In the genomic region with DNA sequence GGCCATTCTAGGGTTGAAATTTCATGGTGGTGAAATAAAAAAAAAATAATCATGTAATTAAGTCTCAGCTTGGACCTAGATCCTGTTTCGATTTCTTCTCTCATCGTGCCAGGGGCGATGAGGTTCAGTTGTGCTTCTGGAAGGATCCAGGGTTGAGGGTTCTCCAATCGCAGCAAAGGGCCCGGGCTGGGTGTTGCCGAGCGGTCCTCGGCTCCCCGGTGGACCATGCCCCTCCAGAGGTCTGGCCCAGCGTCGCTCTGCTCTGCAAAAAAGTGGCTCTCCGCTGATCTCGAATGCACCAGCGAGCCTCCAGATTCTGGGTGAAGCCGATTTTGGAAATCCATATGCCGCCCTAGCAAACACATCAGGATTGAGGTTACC, we compare ENCODE assay signal across 13 cellular contexts. TPM values are rescaled to one million over a fixed set of nuclear protein-coding genes. Genes with fewer than 3 reads are reported as not detected.
DNase-seq lines count a peak whose midpoint lies in the region; ATAC-seq and TF ChIP-seq lines count a peak whose summit lies in the region.
"Had no signal": no experiment of that assay in that cellular context is flagged by ENCODE, and none has a peak within 500 bp of the region (broad histone marks: within the 10 kb centered on the region; RNA-seq: fewer than 3 reads in every experiment).

No MANE protein-coding gene starts in this region.

- H3K4me3 ChIP-seq in AG04449 (ENCODE audit: low read depth, low read length): peak overlapping the region; percentile 23
- H3K4me3 ChIP-seq in endodermal cell (ENCODE audit: low read length): no peak overlapping the region
- peak overlapping the region; percentile 12 to 52 for H3K4me3 ChIP-seq in muscle layer of duodenum (ENCODE audit: low read depth in 1 of 2, low read length in 2 of 2)
- H3K4me3 ChIP-seq: SJCRH30 had no signal

- WGBS in endodermal cell (ENCODE audit: insufficient coverage in 1 of 2, insufficient read length in 1 of 2), 2 experiments: 28 to 37% methylated on average over 12 to 16 of the region's 16 CpGs

- DNase-seq in AG04449 (ENCODE audit: low read depth, low spot score): no peak
- DNase-seq in endodermal cell: peak; percentile 63
- DNase-seq in NCI-H1417 (lab: John Stamatoyannopoulos, UW): no peak
- no peak for DNase-seq in NCI-H524 treated with DMSO at 0.1 percent for 48 hours (lab: John Stamatoyannopoulos, UW)
- no peak for DNase-seq in NCI-H1092 (lab: John Stamatoyannopoulos, UW)
- DNase-seq: CD4-positive, CD25-positive, alpha-beta regulatory T cell; SJCRH30 had no signal

- no peaks in the 10 kb centered on the region for H3K36me3 Mint-ChIP-seq in endodermal cell (ENCODE audit: low read depth)
- H3K36me3 Mint-ChIP-seq: CD4-positive, CD25-positive, alpha-beta regulatory T cell had no signal

- H3K4me3 Mint-ChIP-seq in endodermal cell: peak overlapping the region; percentile 47

- peaks cover 29% of the 10 kb centered on the region for H3K4me1 Mint-ChIP-seq in endodermal cell

- H3K36me3 ChIP-seq in ES-I3 (ENCODE audit: insufficient read depth, low read length) (no peaks in the 10 kb centered on the region), endodermal cell (ENCODE audit: control insufficient read depth, insufficient read depth, low read length) (no peaks in the 10 kb centered on the region), muscle layer of duodenum (ENCODE audit: control insufficient read depth in 1 of 2, insufficient read depth in 2 of 2, low read length in 2 of 2) (no peaks in the 10 kb centered on the region)
- H3K36me3 ChIP-seq: SJCRH30 had no signal

- H3K27me3 ChIP-seq in endodermal cell (ENCODE audit: control insufficient read depth, insufficient read depth, low read length, poor library complexity, severe bottlenecking) (peaks cover 19% of the 10 kb centered on the region), muscle layer of duodenum (ENCODE audit: low read depth, low read length) (peaks cover 22% of the 10 kb centered on the region)

- POLR2A ChIA-PET in AG04449 (lab: Yijun Ruan, JAX): no interaction called here

- H3K27ac Mint-ChIP-seq in endodermal cell: no peak overlapping the region
- H3K27ac Mint-ChIP-seq: activated T-helper 1 cell treated with anti-CD3 and anti-CD28 coated beads, Interleukin-12 subunit alpha, Interleukin-12 subunit beta, Interleukin-2, Interleukin-4 antibody, amounts not matched to agents 30 ng/mL and 10 ng/mL and 1 ng/mL, durations not matched to agents 14 hours and 24 hours and 36 hours; CD4-positive, CD25-positive, alpha-beta regulatory T cell had no signal

- peaks cover 56% of the 10 kb centered on the region for H3K27me3 Mint-ChIP-seq in endodermal cell (ENCODE audit: insufficient read depth)

- ATAC-seq in GM19328 (IDR thresholded peaks at IDR 0.05; ENCODE audit: unreplicated experiment): no peak

- H3K9me3 Mint-ChIP-seq in endodermal cell: no peaks in the 10 kb centered on the region
- H3K9me3 Mint-ChIP-seq: activated T-helper 1 cell treated with anti-CD3 and anti-CD28 coated beads, Interleukin-12 subunit alpha, Interleukin-12 subunit beta, Interleukin-2, Interleukin-4 antibody, amounts not matched to agents 30 ng/mL and 10 ng/mL and 1 ng/mL, durations not matched to agents 14 hours and 24 hours and 36 hours had no signal

- TF ChIP-seq CTCF in AG04449 (IDR thresholded peaks at IDR 0.05; ENCODE audit: insufficient read depth, low read length, missing control alignments) (no peak), endodermal cell (conservative IDR thresholded peaks at IDR 0.05) (no peak)

- H3K27ac ChIP-seq in endodermal cell (ENCODE audit: low read depth, low read length) (no peak overlapping the region), muscle layer of duodenum (ENCODE audit: low read length) (no peak overlapping the region)
- H3K27ac ChIP-seq: parathyroid adenoma, SJCRH30 had no signal

- H3K9me3 ChIP-seq in ES-I3 (ENCODE audit: control insufficient read depth, insufficient read depth, low read length): no peaks in the 10 kb centered on the region
- no peaks in the 10 kb centered on the region for H3K9me3 ChIP-seq in endodermal cell (ENCODE audit: control insufficient read depth, low read length)
- H3K9me3 ChIP-seq in muscle layer of duodenum (ENCODE audit: control insufficient read depth in 1 of 2, low read length in 2 of 2): no peaks in the 10 kb centered on the region
- H3K9me3 ChIP-seq: SJCRH30 had no signal

- CTCF ChIA-PET in AG04449 (lab: Yijun Ruan, JAX): no interaction called here

- peak overlapping the region; percentile 55 for H3K9ac ChIP-seq in ES-I3 (ENCODE audit: low read depth, low read length)
- no peak overlapping the region for H3K9ac ChIP-seq in endodermal cell (ENCODE audit: extremely low read depth, low read length, poor library complexity, severe bottlenecking)
- H3K9ac ChIP-seq: parathyroid adenoma had no signal

- peaks cover 31% of the 10 kb centered on the region for H3K4me1 ChIP-seq in ES-I3 (ENCODE audit: insufficient read depth, low read length)
- peaks cover 7% of the 10 kb centered on the region for H3K4me1 ChIP-seq in endodermal cell (ENCODE audit: control insufficient read depth, insufficient read depth, low read length)
- H3K4me1 ChIP-seq in muscle layer of duodenum (ENCODE audit: control insufficient read depth in 1 of 2, insufficient read depth in 2 of 2, low read length in 2 of 2): no peaks in the 10 kb centered on the region
- H3K4me1 ChIP-seq: parathyroid adenoma, SJCRH30 had no signal

RNA-seq across cellular contexts. Expression of gene EN1, which starts 39.0 kb away (rescaled TPM):
- total RNA-seq in endodermal cell: not detected
- 0.39 TPM for polyA plus RNA-seq in endodermal cell (2013, experiment 1 of 2)
- polyA plus RNA-seq in endodermal cell (2013, experiment 2 of 2): 0.54 TPM
- total RNA-seq: activated T-helper 1 cell treated with anti-CD3 and anti-CD28 coated beads, Interleukin-12 subunit alpha, Interleukin-12 subunit beta, Interleukin-2, Interleukin-4 antibody, amounts not matched to agents 30 ng/mL and 10 ng/mL and 1 ng/mL, durations not matched to agents 14 hours and 24 hours and 36 hours; CD4-positive, CD25-positive, alpha-beta regulatory T cell; fibroblast of lung; SJCRH30 had no signal
- polyA plus RNA-seq: CD4-positive, CD25-positive, alpha-beta regulatory T cell; fibroblast of lung had no signal
